Comparison of ENCODE assay signal across 26 cellular contexts in the genomic region with DNA sequence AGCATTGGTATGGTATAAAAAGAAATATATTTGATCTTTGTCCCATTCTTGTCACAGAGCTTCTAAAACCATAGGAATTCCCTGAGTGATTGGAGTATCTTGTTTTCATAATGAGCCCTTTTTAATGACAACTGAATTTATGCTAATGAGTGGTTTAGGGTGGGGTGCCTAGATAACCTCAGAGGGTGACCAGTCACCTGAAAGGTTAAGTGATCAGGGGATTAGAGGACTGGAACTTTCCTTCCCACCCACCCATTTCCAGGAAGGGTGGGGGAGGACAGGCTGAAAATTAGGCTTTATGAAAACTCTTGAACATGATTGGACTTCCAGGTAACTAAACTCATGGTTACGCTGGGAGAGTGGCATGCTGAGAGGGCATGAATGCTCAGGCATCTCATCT.
"Had no signal": no experiment of that assay in that cellular context is flagged by ENCODE, and none has a peak within 500 bp of the region (broad histone marks: within the 10 kb centered on the region; RNA-seq: fewer than 3 reads in every experiment).

No MANE protein-coding gene starts in this region.

- H3K27me3 Mint-ChIP-seq: activated naive CD4-positive, alpha-beta T cell treated with anti-CD3 and anti-CD28 coated beads, Interleukin-2, amount 50 U/mL, for 24 hours; central memory CD8-positive, alpha-beta T cell had no signal

- H3K36me3 ChIP-seq: colonic mucosa, ovary, prostate gland had no signal

- FAIRE-seq: astrocyte, islet of Langerhans, urothelium cell line had no signal

- H3K27ac ChIP-seq: adrenal gland, colonic mucosa, dorsolateral prefrontal cortex, epithelial cell of prostate, heart left ventricle, neutrophil, ovary, prostate gland, transverse colon had no signal

- H3K4me1 Mint-ChIP-seq: nephron, WTC11 had no signal

- H3K4me1 ChIP-seq: adrenal gland, colonic mucosa, prostate gland, transverse colon had no signal

- ATAC-seq: heart left ventricle, left ventricle myocardium superior, WTC11 had no signal

- H3K27ac Mint-ChIP-seq: activated naive CD4-positive, alpha-beta T cell treated with anti-CD3 and anti-CD28 coated beads, Interleukin-2, amount 50 U/mL, for 24 hours; endodermal cell; nephron; WTC11 had no signal

- H3K4me3 Mint-ChIP-seq: activated naive CD4-positive, alpha-beta T cell treated with anti-CD3 and anti-CD28 coated beads, Interleukin-2, amount 50 U/mL, for 24 hours; central memory CD8-positive, alpha-beta T cell; endodermal cell; nephron; WTC11 had no signal

- H3K27me3 ChIP-seq: adrenal gland, colonic mucosa, dorsolateral prefrontal cortex, heart left ventricle, neutrophil, ovary, transverse colon had no signal

- H3K9me3 Mint-ChIP-seq: activated naive CD4-positive, alpha-beta T cell treated with anti-CD3 and anti-CD28 coated beads, Interleukin-2, amount 50 U/mL, for 24 hours; central memory CD8-positive, alpha-beta T cell; endodermal cell; nephron; WTC11 had no signal

- H3K4me3 ChIP-seq: adrenal gland, colonic mucosa, dorsolateral prefrontal cortex, heart left ventricle, ovary, prostate gland, transverse colon had no signal

- H3K9me3 ChIP-seq: adrenal gland, colonic mucosa, heart left ventricle, neutrophil, ovary, prostate gland, transverse colon had no signal

- DNase-seq: activated CD8-positive, alpha-beta memory T cell treated with anti-CD3 and anti-CD28 coated beads for 24 hours; activated CD8-positive, alpha-beta memory T cell treated with anti-CD3 and anti-CD28 coated beads, Interleukin-2, amount 50 U/mL, for 4 hours; activated effector memory CD4-positive, alpha-beta T cell treated with anti-CD3 and anti-CD28 coated beads, Interleukin-2, amount 50 U/mL, for 16 hours; activated T-cell treated with anti-CD3 and anti-CD28 coated beads, Interleukin-2, amount 50 U/mL, for 48 hours; adrenal gland; colonic mucosa; dorsolateral prefrontal cortex; endodermal cell; heart left ventricle; left ventricle myocardium superior; mammary epithelial cell; midbrain; ovary; stimulated activated CD4-positive, alpha-beta T cell treated with anti-CD3 and anti-CD28 coated beads, Interleukin-4, amount 100 ng/mL, for 24 hours; T1000; transverse colon had no signal
